Comparison of ENCODE assay signal across 8 cellular contexts in genomic region chr1:204446413-204447111, GRCh38. TPM values are rescaled to one million over a fixed set of nuclear protein-coding genes. Genes with fewer than 3 reads are reported as not detected.
DNase-seq lines count a peak whose midpoint lies in the region; ATAC-seq and TF ChIP-seq lines count a peak whose summit lies in the region.

No MANE protein-coding gene starts in this region.

- H3K9me3 Mint-ChIP-seq in CD4-positive, CD25-positive, alpha-beta regulatory T cell, result no peaks in the 10 kb centered on the region
- no peaks in the 10 kb centered on the region for H3K9me3 Mint-ChIP-seq in activated naive CD8-positive, alpha-beta T cell treated with anti-CD3 and anti-CD28 coated beads for 36 hours

- H3K27me3 Mint-ChIP-seq in CD4-positive, CD25-positive, alpha-beta regulatory T cell, result no peaks in the 10 kb centered on the region
- H3K27me3 Mint-ChIP-seq in activated naive CD8-positive, alpha-beta T cell treated with anti-CD3 and anti-CD28 coated beads for 36 hours, result no peaks in the 10 kb centered on the region

- TF ChIP-seq CTCF in prostate gland (IDR thresholded peaks at IDR 0.05) (peak; percentile 42 to 82 (median 74)), uterus (IDR thresholded peaks at IDR 0.05) (peak; percentile 63 to 78 (median 74))

- peaks cover 8% of the 10 kb centered on the region for H3K4me1 ChIP-seq in CD4-positive, CD25-positive, alpha-beta regulatory T cell (ENCODE audit: control insufficient read depth, insufficient read depth, low read length, poor library complexity, severe bottlenecking)
- H3K4me1 ChIP-seq in prostate gland (replicated peaks), result peaks cover 13% of the 10 kb centered on the region
- no peaks in the 10 kb centered on the region for H3K4me1 ChIP-seq in uterus

- peak overlapping the region in 2 of 3 donors; percentile 81 to 92 for H3K27ac Mint-ChIP-seq in CD4-positive, CD25-positive, alpha-beta regulatory T cell
- H3K27ac Mint-ChIP-seq in activated naive CD8-positive, alpha-beta T cell treated with anti-CD3 and anti-CD28 coated beads for 36 hours, result peak overlapping the region; percentile 26

- DNase-seq in CD4-positive, CD25-positive, alpha-beta regulatory T cell, result peak; percentile 59 to 80 (median 76)
- DNase-seq in NCI-H1105 (lab: John Stamatoyannopoulos, UW) (peak; percentile 96), SKM-1 treated with dmso at 0.1 percent for 144 hours (lab: John Stamatoyannopoulos, UW; ENCODE audit: unreplicated experiment) (peak; percentile 56), cardiac septum (ENCODE audit: low spot score) (peak; percentile 85), prostate gland (ENCODE audit: low spot score) (peak; percentile 61), uterus (peak; percentile 60 to 64)
- peak; percentile 74 for DNase-seq in activated naive CD8-positive, alpha-beta T cell treated with anti-CD3 and anti-CD28 coated beads for 36 hours

- ATAC-seq in CD4-positive, CD25-positive, alpha-beta regulatory T cell (ENCODE audit: low read depth in 2 of 2), result peak; percentile 91 to 93
- ATAC-seq in GM21515 (IDR thresholded peaks at IDR 0.05; ENCODE audit: unreplicated experiment), result peak; percentile 56

- peaks cover 0 to 12% (median 6%) of the 10 kb centered on the region in 4 donors for H3K4me1 Mint-ChIP-seq in CD4-positive, CD25-positive, alpha-beta regulatory T cell
- peaks cover 12% of the 10 kb centered on the region for H3K4me1 Mint-ChIP-seq in activated naive CD8-positive, alpha-beta T cell treated with anti-CD3 and anti-CD28 coated beads for 36 hours

- H3K36me3 Mint-ChIP-seq in CD4-positive, CD25-positive, alpha-beta regulatory T cell, result peaks cover 30% of the 10 kb centered on the region
- peaks cover 17% of the 10 kb centered on the region for H3K36me3 Mint-ChIP-seq in activated naive CD8-positive, alpha-beta T cell treated with anti-CD3 and anti-CD28 coated beads for 36 hours

- TF ChIP-seq POLR2A in prostate gland (IDR thresholded peaks at IDR 0.05) (no peak), uterus (IDR thresholded peaks at IDR 0.05) (no peak)

- intact Hi-C loops in cardiac septum (cut with DNase I), result loop anchor here (1.0 to 2.0 kb wide), 2 partner anchors 48 to 56 kb away; partner anchors contain the start of gene PIK3C2B
- intact Hi-C loops in prostate gland (cut with DNase I), result loop anchor here (2.0 kb wide), 1 partner anchor 56 kb away; no protein-coding TSS in a partner anchor
- intact Hi-C loops in uterus (cut with DNase I; ENCODE audit: low total_unique reads), result loop anchor here (5.0 kb wide), 1 partner anchor 56 kb away; no protein-coding TSS in a partner anchor

- no peaks in the 10 kb centered on the region for H3K9me3 ChIP-seq in CD4-positive, CD25-positive, alpha-beta regulatory T cell (ENCODE audit: control insufficient read depth in 2 of 2, low read length in 2 of 2)
- H3K9me3 ChIP-seq in prostate gland (no peaks in the 10 kb centered on the region), uterus (no peaks in the 10 kb centered on the region)

- H3K4me3 Mint-ChIP-seq in CD4-positive, CD25-positive, alpha-beta regulatory T cell, result peak overlapping the region in 1 of 4 donors; percentile 21
- H3K4me3 Mint-ChIP-seq in activated naive CD8-positive, alpha-beta T cell treated with anti-CD3 and anti-CD28 coated beads for 36 hours, result no peak overlapping the region

- H3K27ac ChIP-seq in CD4-positive, CD25-positive, alpha-beta regulatory T cell (ENCODE audit: insufficient read depth, low read length, poor library complexity, severe bottlenecking), result peak overlapping the region; percentile 28
- H3K27ac ChIP-seq in prostate gland (peak overlapping the region in 1 of 2 donors; percentile 42), uterus (peak overlapping the region; percentile 10 to 21)

- no peaks in the 10 kb centered on the region for H3K27me3 ChIP-seq in CD4-positive, CD25-positive, alpha-beta regulatory T cell (ENCODE audit: control insufficient read depth, insufficient read depth, low read length)
- H3K27me3 ChIP-seq in prostate gland (replicated peaks; ENCODE audit: insufficient read depth), result no peaks in the 10 kb centered on the region
- no peaks in the 10 kb centered on the region for H3K27me3 ChIP-seq in uterus

- peaks cover 25% of the 10 kb centered on the region for H3K36me3 ChIP-seq in CD4-positive, CD25-positive, alpha-beta regulatory T cell (ENCODE audit: control insufficient read depth, insufficient read depth, low read length)
- H3K36me3 ChIP-seq in prostate gland, result no peaks in the 10 kb centered on the region
- no peaks in the 10 kb centered on the region for H3K36me3 ChIP-seq in uterus

- 36% methylated on average over 8 of the region's 11 CpGs for WGBS in prostate gland

- no peak overlapping the region for H3K4me3 ChIP-seq in CD4-positive, CD25-positive, alpha-beta regulatory T cell (ENCODE audit: low read depth, low read length)
- H3K4me3 ChIP-seq in prostate gland (no peak overlapping the region), uterus (no peak overlapping the region)

RNA-seq across cellular contexts. Expression of gene PPP1R15B, which starts 34.9 kb away (rescaled TPM):
- 239 TPM for total RNA-seq in CD4-positive, CD25-positive, alpha-beta regulatory T cell
- 10 to 100 TPM; 13.2 to 24.2 (median 21.1) TPM for polyA plus RNA-seq in CD4-positive, CD25-positive, alpha-beta regulatory T cell
- total RNA-seq in activated naive CD8-positive, alpha-beta T cell treated with anti-CD3 and anti-CD28 coated beads for 36 hours, result 10 to 100 TPM; 78.6 to 79.9 TPM
- total RNA-seq in cardiac septum, result 21.2 TPM
- total RNA-seq in prostate gland, result 10 to 100 TPM; 43.5 to 45.0 TPM
- total RNA-seq in uterus, result 10 to 100 TPM; 20.5 to 58.9 (median 46.4) TPM

RNA-seq across cellular contexts. Expression of gene PIK3C2B, which starts 48.0 kb away (rescaled TPM):
- total RNA-seq in CD4-positive, CD25-positive, alpha-beta regulatory T cell, result 39.5 TPM
- polyA plus RNA-seq in CD4-positive, CD25-positive, alpha-beta regulatory T cell, result 1 to 10 TPM in 3 of 4 donors, under 1 TPM in 1; 0.90 to 2.2 (median 1.5) TPM
- total RNA-seq in activated naive CD8-positive, alpha-beta T cell treated with anti-CD3 and anti-CD28 coated beads for 36 hours, result 10 to 100 TPM; 21.3 to 21.5 TPM
- 28.8 TPM for total RNA-seq in cardiac septum
- 10 to 100 TPM; 20.9 to 24.1 TPM for total RNA-seq in prostate gland
- 10 to 100 TPM in 3 of 4 donors, 1 to 10 TPM in 1; 7.4 to 81.5 (median 38.3) TPM for total RNA-seq in uterus
